ENCODE assay signal across 8 cellular contexts in genomic region chr12:105109465-105110212, GRCh38. TPM values are rescaled to one million over a fixed set of nuclear protein-coding genes. Genes with fewer than 3 reads are reported as not detected.
DNase-seq lines count a peak whose midpoint lies in the region; ATAC-seq, FAIRE-seq and TF ChIP-seq lines count a peak whose summit lies in the region.

No MANE protein-coding gene starts in this region.

- H3K4me3 ChIP-seq in right atrium auricular region = peak overlapping the region; percentile 10 to 98
- H3K4me3 ChIP-seq in K562 = peak overlapping the region; percentile 78
- H3K4me3 ChIP-seq in muscle layer of duodenum (ENCODE audit: low read depth in 1 of 2, low read length in 2 of 2) = peak overlapping the region; percentile 81 to 98

- CTCF ChIA-PET in K562 (lab: Yijun Ruan, JAX; ENCODE audit: low intra/inter-chr PET ratio) = no interaction called here

- in situ Hi-C loops in K562 (cut with MboI) = no loop called here

- ATAC-seq in Right ventricle myocardium superior (ENCODE audit: poor library complexity) = no peak
- peak; percentile 10 for ATAC-seq in K562
- ATAC-seq in HG02840 (IDR thresholded peaks at IDR 0.05; ENCODE audit: low FRiP score, unreplicated experiment) = no peak

- peaks cover 12% of the 10 kb centered on the region for H3K36me3 ChIP-seq in right atrium auricular region
- H3K36me3 ChIP-seq in K562 (ENCODE audit: control insufficient read depth, insufficient read depth, low read length) = peaks cover 29% of the 10 kb centered on the region; the same call in 2 of the 3 replicates
- peaks cover 7 to 12% of the 10 kb centered on the region in 2 donors for H3K36me3 ChIP-seq in muscle layer of duodenum (ENCODE audit: control insufficient read depth in 1 of 2, insufficient read depth in 2 of 2, low read length in 2 of 2)

- intact Hi-C loops in Right ventricle myocardium superior (cut with DNase I) = no loop called here
- intact Hi-C loops in K562 (cut with micrococcal nuclease) = no loop called here

- peak overlapping the region; percentile 62 for H2AFZ ChIP-seq in K562 (ENCODE audit: low read depth, low read length)

- no peak for TF ChIP-seq RAD21 in K562 (CRISPR knock-in tag; conservative IDR thresholded peaks at IDR 0.05 in 1 of 2, IDR thresholded peaks at IDR 0.05 in 1 of 2)

- H4K20me1 ChIP-seq in K562 (replicated peaks; ENCODE audit: control insufficient read depth, insufficient read depth, low read length) = no peaks in the 10 kb centered on the region

- H3K27me3 ChIP-seq in right atrium auricular region (no peaks in the 10 kb centered on the region), K562 (ENCODE audit: control insufficient read depth in 2 of 2, insufficient read depth in 2 of 2, low read length in 2 of 2) (no peaks in the 10 kb centered on the region), muscle layer of duodenum (ENCODE audit: low read depth, low read length) (no peaks in the 10 kb centered on the region)

- POLR2A ChIA-PET in K562 (lab: Yijun Ruan, JAX) = interaction anchor here (0.6 to 2.3 kb wide), 5 partner anchors 8 to 83 kb away, joined by 3 to 10 read pairs (median 3); no protein-coding TSS in a partner anchor

- H3K9me3 ChIP-seq in right atrium auricular region (no peaks in the 10 kb centered on the region), K562 (replicated peaks; ENCODE audit: control insufficient read depth, insufficient read depth, low read depth, low read length) (no peaks in the 10 kb centered on the region), muscle layer of duodenum (ENCODE audit: control insufficient read depth in 1 of 2, low read length in 2 of 2) (no peaks in the 10 kb centered on the region)

- FAIRE-seq in K562 (lab: Jason Lieb, UNC) = peak; percentile 49

- BruUV-seq in K562 (replicated peaks; lab: Mats Ljungman, UMichigan) = no TSS peak

- no peaks in the 10 kb centered on the region for H3K9me1 ChIP-seq in K562 (ENCODE audit: control insufficient read depth, insufficient read depth, low read length)

- H3K27ac ChIP-seq in right atrium auricular region = peak overlapping the region; percentile 49 to 95
- peak overlapping the region; percentile 54 for H3K27ac ChIP-seq in K562 (ENCODE audit: extremely low read depth, low read depth, low read length)
- peak overlapping the region; percentile 61 for H3K27ac ChIP-seq in muscle layer of duodenum (ENCODE audit: low read length)

- H3K79me2 ChIP-seq in K562 (ENCODE audit: control insufficient read depth, insufficient read depth, low read length) = peaks cover 62% of the 10 kb centered on the region

- no peak for DNase-seq in right atrium auricular region (ENCODE audit: low spot score)
- no peak for DNase-seq in Right ventricle myocardium superior
- DNase-seq in HK-2 (ENCODE audit: unreplicated experiment) = peak; percentile 27
- DNase-seq in K562 (ENCODE audit: extremely low read depth in 1 of 4, low spot score in 3 of 4) = peak in 1 of 4 experiments; percentile 50
- DNase-seq in DMS114 treated with DMSO at 0.1 percent for 48 hours (lab: John Stamatoyannopoulos, UW; ENCODE audit: unreplicated experiment) = no peak
- DNase-seq in activated CD8-positive, alpha-beta memory T cell treated with anti-CD3 and anti-CD28 coated beads, Interleukin-2, amount 50 U/mL, for 48 hours = no peak

- H3K4me1 ChIP-seq in right atrium auricular region (peaks cover 0 to 39% of the 10 kb centered on the region in 2 donors), K562 (replicated peaks in 1 of 2; ENCODE audit: control insufficient read depth in 2 of 2, insufficient read depth in 2 of 2, low read length in 2 of 2) (peaks cover 0 to 5% of the 10 kb centered on the region in 2 experiments; a peak in 2 of 5 replicates), muscle layer of duodenum (ENCODE audit: control insufficient read depth in 1 of 2, insufficient read depth in 2 of 2, low read length in 2 of 2) (peaks cover 5 to 18% of the 10 kb centered on the region in 2 donors)

- TF ChIP-seq EP300 in K562 (IDR thresholded peaks at IDR 0.05; ENCODE audit: low read length) = no peak

- H3K4me2 ChIP-seq in K562 (ENCODE audit: insufficient read depth, low read length) = peak overlapping the region; percentile 94

- H3K9ac ChIP-seq in K562 (ENCODE audit: insufficient read depth in 1 of 2, low read depth in 2 of 2, low read length in 2 of 2) = peak overlapping the region; percentile 82 to 89

- TF ChIP-seq POLR2A in K562 (conservative IDR thresholded peaks at IDR 0.05) = no peak

- TF ChIP-seq CTCF in right atrium auricular region (IDR thresholded peaks at IDR 0.05) = no peak
- TF ChIP-seq CTCF in K562 (IDR thresholded peaks at IDR 0.05 in 2 of 3, conservative IDR thresholded peaks at IDR 0.05 in 1 of 3; ENCODE audit: insufficient read depth in 2 of 3, low read depth in 1 of 3, low read length in 3 of 3) = no peak

- 7% methylated on average over 8 of the region's 13 CpGs for WGBS in K562 (ENCODE audit: insufficient coverage, low coverage, missing lambda C conversion rate)

TF ChIP-seq in K562, 482 proteins besides CTCF, POLR2A, EP300 and RAD21 (continues in another document):
- TF ChIP-seq NR1H2 (CRISPR knock-in tag; IDR thresholded peaks at IDR 0.05) = no peak
- TF ChIP-seq CREB5 (CRISPR knock-in tag; IDR thresholded peaks at IDR 0.05) = no peak

RNA-seq across cellular contexts. Expression of gene WASHC4, which starts 2.1 kb away (rescaled TPM):
- 10 to 100 TPM; 19.5 to 23.8 TPM for total RNA-seq in right atrium auricular region
- total RNA-seq in Right ventricle myocardium superior = 23.7 TPM
- total RNA-seq in K562 (2011; cell fraction: chromatin; rRNA removed; ENCODE audit: low replicate concordance) = 28.7 and 119 TPM in 2 replicates
- 8.2 and 17.6 TPM in 2 replicates for total RNA-seq in K562 (2011; cell fraction: nucleolus; rRNA removed)
- 32.0 and 43.8 TPM in 2 replicates for total RNA-seq in K562 (2011; cell fraction: nucleoplasm; rRNA removed)
- total RNA-seq in K562 (2014; rRNA removed) = 18.2 and 21.1 TPM in 2 replicates
- 36.2 and 39.5 TPM in 2 replicates for total RNA-seq in K562 (2014; rRNA removed; fragmentation: Illumina TruSeq; extraction: Trizol)
- total RNA-seq in K562 (2015; rRNA removed; fragmentation: Illumina TruSeq; extraction: Trizol) = 32.1 and 38.5 TPM in 2 replicates
- 24.1 and 25.4 TPM in 2 replicates for total RNA-seq in K562 (2021)
- polyA plus RNA-seq in K562 (2011; rRNA removed) = 18.7 and 28.2 TPM in 2 replicates
- 2.8 and 6.9 TPM in 2 replicates for polyA plus RNA-seq in K562 (2011; cell fraction: cytosol; rRNA removed)
- 15.5 and 22.9 TPM in 2 replicates for polyA plus RNA-seq in K562 (2011; cell fraction: nucleus; rRNA removed)
- polyA plus RNA-seq in K562 (2012) = 12.8 and 13.6 TPM in 2 replicates
- 16.9 and 21.3 TPM in 2 replicates for polyA plus RNA-seq in K562 (2014; fragmentation: Illumina TruSeq; extraction: Trizol)
- polyA plus RNA-seq in K562 (2014; fragmentation: Nextera tagmentation; extraction: Ambion mirVana) = 10 to 100 TPM; 12.5 to 13.3 TPM
- 13.9 and 23.2 TPM in 2 replicates for polyA plus RNA-seq in K562 (2014; rRNA removed)
- polyA minus RNA-seq in K562 (2011; rRNA and poly(A)+ RNA removed) = 44.1 and 50.3 TPM in 2 replicates
- polyA minus RNA-seq in K562 (2011; cell fraction: cytosol; rRNA and poly(A)+ RNA removed) = 20.8 and 26.1 TPM in 2 replicates
- 31.0 and 60.0 TPM in 2 replicates for polyA minus RNA-seq in K562 (2011; cell fraction: nucleus; rRNA and poly(A)+ RNA removed)

RNA-seq across cellular contexts. Expression of gene ALDH1L2, which starts 25.4 kb away (rescaled TPM):
- total RNA-seq in right atrium auricular region (1 to 10 TPM; 1.2 to 2.5 TPM), Right ventricle myocardium superior (1.3 TPM), K562 (2014; rRNA removed) (3.8 and 5.1 TPM in 2 replicates), K562 (2014; rRNA removed; fragmentation: Illumina TruSeq; extraction: Trizol) (7.3 and 8.0 TPM in 2 replicates), K562 (2015; rRNA removed; fragmentation: Illumina TruSeq; extraction: Trizol) (0.60 and 1.1 TPM in 2 replicates), K562 (2021) (9.2 and 9.6 TPM in 2 replicates)
- 16.3 and 35.6 TPM in 2 replicates for total RNA-seq in K562 (2011; cell fraction: chromatin; rRNA removed; ENCODE audit: low replicate concordance)
- total RNA-seq in K562 (2011; cell fraction: nucleolus; rRNA removed) = 3.2 and 7.0 TPM in 2 replicates
- total RNA-seq in K562 (2011; cell fraction: nucleoplasm; rRNA removed) = 13.5 and 16.0 TPM in 2 replicates
- polyA plus RNA-seq in K562 (2011; rRNA removed) (1.5 and 5.9 TPM in 2 replicates), K562 (2014; fragmentation: Illumina TruSeq; extraction: Trizol) (8.9 and 9.9 TPM in 2 replicates), K562 (2014; fragmentation: Nextera tagmentation; extraction: Ambion mirVana) (1 to 10 TPM; 1.4 to 1.7 TPM), K562 (2014; rRNA removed) (8.2 and 8.9 TPM in 2 replicates)
- polyA plus RNA-seq in K562 (2011; cell fraction: cytosol; rRNA removed) = 0.37 and 3.2 TPM in 2 replicates
- 3.0 and 14.9 TPM in 2 replicates for polyA plus RNA-seq in K562 (2011; cell fraction: nucleus; rRNA removed)
- polyA plus RNA-seq in K562 (2012) = 2.4 and 39.4 TPM in 2 replicates
- 1.8 and 10.0 TPM in 2 replicates for polyA minus RNA-seq in K562 (2011; rRNA and poly(A)+ RNA removed)
- 0.76 and 1.3 TPM in 2 replicates for polyA minus RNA-seq in K562 (2011; cell fraction: cytosol; rRNA and poly(A)+ RNA removed)
- polyA minus RNA-seq in K562 (2011; cell fraction: nucleus; rRNA and poly(A)+ RNA removed) = 0.81 and 12.1 TPM in 2 replicates
